ENCODE assay signal across 14 cellular contexts in the genomic region with DNA sequence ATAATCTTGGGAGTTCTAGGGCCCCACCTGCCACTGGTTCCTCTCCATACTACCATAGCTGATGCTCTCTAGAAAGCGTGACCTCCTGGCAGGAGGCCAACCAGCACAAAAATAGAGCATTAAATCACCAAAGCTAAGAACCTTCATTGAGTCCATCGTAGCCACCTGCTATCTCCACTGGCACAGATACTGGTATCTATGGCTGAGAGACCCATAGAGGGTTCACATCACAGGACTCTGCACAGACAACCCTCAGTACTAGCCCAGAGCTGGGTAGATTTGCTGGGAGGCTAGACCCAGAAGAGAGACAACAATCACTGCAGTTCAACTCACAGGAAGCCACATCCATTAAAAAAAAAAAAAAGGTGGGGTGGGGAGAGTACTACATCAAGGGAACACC.
DNase-seq lines count a peak whose midpoint lies in the region; ATAC-seq lines count a peak whose summit lies in the region.
"Had no signal": no experiment of that assay in that cellular context is flagged by ENCODE, and none has a peak within 500 bp of the region (broad histone marks: within the 10 kb centered on the region; RNA-seq: fewer than 3 reads in every experiment).

No MANE protein-coding gene starts in this region.

- H3K27me3 ChIP-seq in CD8-positive, alpha-beta memory T cell (ENCODE audit: insufficient read depth, low read length, poor library complexity, severe bottlenecking): no peaks in the 10 kb centered on the region

- POLR2A ChIA-PET in CD8-positive, alpha-beta memory T cell (lab: Charles Lee): no interaction called here

- intact Hi-C loops in left cardiac atrium (cut with DNase I): no loop called here
- intact Hi-C loops in Right ventricle myocardium inferior (cut with DNase I): no loop called here

- no peaks in the 10 kb centered on the region for H3K36me3 Mint-ChIP-seq in CD8-positive, alpha-beta memory T cell
- H3K36me3 Mint-ChIP-seq: CD4-positive, CD25-positive, alpha-beta regulatory T cell; CD8-positive, alpha-beta T cell had no signal

- H3K9me3 ChIP-seq in CD8-positive, alpha-beta memory T cell (ENCODE audit: low read length): no peaks in the 10 kb centered on the region

- H3K36me3 ChIP-seq in CD8-positive, alpha-beta memory T cell (ENCODE audit: insufficient read depth, low read length): no peaks in the 10 kb centered on the region

- CTCF ChIA-PET in CD8-positive, alpha-beta memory T cell (lab: Charles Lee): no interaction called here

- peak; percentile 1 to 27 for DNase-seq in SHP77 (lab: John Stamatoyannopoulos, UW)
- no peak for DNase-seq in SHP77 treated with DMSO at 0.1 percent for 48 hours (lab: John Stamatoyannopoulos, UW)
- peak; percentile 21 for DNase-seq in left cardiac atrium
- DNase-seq in Right ventricle myocardium inferior (ENCODE audit: missing footprints): no peak
- peak; percentile 16 for DNase-seq in NAMALWA (ENCODE audit: low spot score)
- no peak for DNase-seq in CD8-positive, alpha-beta memory T cell
- DNase-seq: CD4-positive, CD25-positive, alpha-beta regulatory T cell; CD8-positive, alpha-beta T cell; DMS 273 treated with DMSO at 0.1 percent for 48 hours; DND-41; GM23248; H7; HCEC 1CT had no signal

- ATAC-seq in left cardiac atrium (no peak), Right ventricle myocardium inferior (no peak)
- ATAC-seq: CD8-positive, alpha-beta T cell had no signal

- H3K4me1 Mint-ChIP-seq in CD8-positive, alpha-beta memory T cell: no peaks in the 10 kb centered on the region
- H3K4me1 Mint-ChIP-seq: CD4-positive, CD25-positive, alpha-beta regulatory T cell had no signal

- H3K27ac Mint-ChIP-seq in CD8-positive, alpha-beta memory T cell: no peak overlapping the region
- H3K27ac Mint-ChIP-seq: CD4-positive, CD25-positive, alpha-beta regulatory T cell; CD8-positive, alpha-beta T cell had no signal

- H3K27me3 Mint-ChIP-seq in CD8-positive, alpha-beta memory T cell: peaks cover 0 to 1% of the 10 kb centered on the region in 2 donors
- H3K27me3 Mint-ChIP-seq: CD4-positive, CD25-positive, alpha-beta regulatory T cell had no signal

- no peak overlapping the region for H3K4me3 Mint-ChIP-seq in CD8-positive, alpha-beta memory T cell
- H3K4me3 Mint-ChIP-seq: CD4-positive, CD25-positive, alpha-beta regulatory T cell; CD8-positive, alpha-beta T cell had no signal

- peaks cover 0 to 19% (median 3%) of the 10 kb centered on the region in 5 donors for H3K9me3 Mint-ChIP-seq in CD8-positive, alpha-beta memory T cell

- no peak overlapping the region for H3K4me3 ChIP-seq in CD8-positive, alpha-beta memory T cell (ENCODE audit: low read length)
- H3K4me3 ChIP-seq: GM23248 had no signal

- no peaks in the 10 kb centered on the region for H3K4me1 ChIP-seq in CD8-positive, alpha-beta memory T cell (ENCODE audit: insufficient read depth, low read length)

- H3K27ac ChIP-seq in CD8-positive, alpha-beta memory T cell (ENCODE audit: low read depth, low read length): no peak overlapping the region
- H3K27ac ChIP-seq: C4-2B, GM23248 had no signal

Comparison
In these comparisons a context has a peak if more than half of its experiments do, and no peak if none do; other contexts are left out.
1. DNase-seq: peak in SHP77 (2 of 2), left cardiac atrium (single experiment) and NAMALWA (single experiment); none in SHP77 treated with DMSO at 0.1 percent for 48 hours (single experiment), Right ventricle myocardium inferior (single experiment) and CD8-positive, alpha-beta memory T cell (0 of 5).